In the genomic region with DNA sequence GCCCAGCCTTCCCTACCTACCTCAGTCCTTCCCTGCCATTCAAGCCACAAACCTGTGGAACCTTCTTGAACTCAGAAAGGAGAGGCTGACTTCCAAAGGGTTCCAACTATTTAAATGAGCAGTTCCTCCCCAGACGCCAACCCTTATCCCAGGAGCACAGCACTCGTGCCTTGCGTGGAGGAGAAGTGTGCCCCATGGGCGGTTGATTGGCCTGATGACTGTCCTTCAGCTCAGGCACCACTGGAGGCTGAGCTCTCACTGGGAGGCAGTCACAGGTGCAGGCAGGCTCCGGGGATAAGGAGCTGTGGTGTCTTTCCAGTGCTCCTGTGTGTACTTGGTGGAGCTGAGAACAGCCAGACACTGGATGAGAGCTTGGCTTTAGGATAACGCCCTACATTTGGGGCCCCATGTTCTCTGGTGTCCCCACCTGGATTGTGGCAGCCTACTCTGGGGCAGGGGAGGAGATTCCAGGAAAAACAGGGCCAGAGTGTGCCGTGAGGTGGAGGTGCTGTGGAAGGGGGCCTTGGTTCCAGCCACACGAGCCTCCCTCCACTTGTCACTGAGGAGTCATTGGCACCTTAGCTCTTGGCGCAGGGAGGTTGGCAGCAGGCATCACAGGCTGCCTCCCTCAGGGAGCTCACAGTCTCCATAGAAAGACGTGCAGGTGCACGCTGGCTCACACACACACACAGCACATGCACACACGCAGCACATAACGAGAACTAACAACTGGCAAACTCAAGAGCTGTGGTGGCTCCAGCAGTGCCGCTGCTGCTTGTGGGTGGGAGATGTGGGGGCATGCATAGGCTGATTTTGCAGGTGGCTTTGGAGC, we compare ENCODE assay signal across 19 cellular contexts. TPM values are rescaled to one million over a fixed set of nuclear protein-coding genes. Genes with fewer than 3 reads are reported as not detected.
DNase-seq lines count a peak whose midpoint lies in the region; ATAC-seq, FAIRE-seq and TF ChIP-seq lines count a peak whose summit lies in the region.
"Had no signal": no experiment of that assay in that cellular context is flagged by ENCODE, and none has a peak within 500 bp of the region (broad histone marks: within the 10 kb centered on the region; RNA-seq: fewer than 3 reads in every experiment).

No MANE protein-coding gene starts in this region.

- no peaks in the 10 kb centered on the region for H3K9me3 Mint-ChIP-seq in activated CD8-positive, alpha-beta memory T cell treated with anti-CD3 and anti-CD28 coated beads, Interleukin-2, amount 10 ng/mL, durations not matched to agents 7 days and 5 days (ENCODE audit: low read depth)
- H3K9me3 Mint-ChIP-seq in stimulated activated effector memory CD8-positive, alpha-beta T cell treated with anti-CD3 and anti-CD28 coated beads, Interleukin-12 subunit alpha, Interleukin-12 subunit beta, amount 100 ng/mL, for 72 hours = no peaks in the 10 kb centered on the region
- H3K9me3 Mint-ChIP-seq: CD4-positive, CD25-positive, alpha-beta regulatory T cell had no signal

- H3K4me1 ChIP-seq in HepG2 (ENCODE audit: insufficient read depth, low read length) (no peaks in the 10 kb centered on the region), breast epithelium (no peaks in the 10 kb centered on the region)
- H3K4me1 ChIP-seq: Caco-2, SJSA1 had no signal

- H3K36me3 ChIP-seq in HepG2 (replicated peaks in 1 of 2; ENCODE audit: control insufficient read depth in 1 of 2, insufficient read depth in 2 of 2, low read length in 2 of 2) (no peaks in the 10 kb centered on the region), breast epithelium (no peaks in the 10 kb centered on the region)
- H3K36me3 ChIP-seq: SJSA1 had no signal

- TF ChIP-seq CTCF in HepG2 (CRISPR knock-in tag; IDR thresholded peaks at IDR 0.05) = no peak
- no peak for TF ChIP-seq CTCF in breast epithelium (IDR thresholded peaks at IDR 0.05)

- H3K9ac ChIP-seq in HepG2 (ENCODE audit: insufficient read depth, low read depth, low read length) = no peak overlapping the region

- H2AFZ ChIP-seq in HepG2 (ENCODE audit: low read length) = no peak overlapping the region
- H2AFZ ChIP-seq: PC-9 had no signal

- H3K27ac ChIP-seq in HepG2 (ENCODE audit: extremely low read length, insufficient read depth, low read length) (no peak overlapping the region), breast epithelium (no peak overlapping the region)
- H3K27ac ChIP-seq: PC-9, SJSA1 had no signal

- H3K36me3 Mint-ChIP-seq in activated CD8-positive, alpha-beta memory T cell treated with anti-CD3 and anti-CD28 coated beads, Interleukin-2, amount 10 ng/mL, durations not matched to agents 7 days and 5 days = no peaks in the 10 kb centered on the region
- H3K36me3 Mint-ChIP-seq in stimulated activated effector memory CD8-positive, alpha-beta T cell treated with anti-CD3 and anti-CD28 coated beads, Interleukin-12 subunit alpha, Interleukin-12 subunit beta, amount 100 ng/mL, for 72 hours = no peaks in the 10 kb centered on the region
- H3K36me3 Mint-ChIP-seq: CD4-positive, CD25-positive, alpha-beta regulatory T cell had no signal

- H3K27me3 ChIP-seq in HepG2 (ENCODE audit: control insufficient read depth in 1 of 2, insufficient read depth in 2 of 2, low read length in 2 of 2) (peaks cover 1 to 30% of the 10 kb centered on the region in 2 experiments; a peak in 2 of 5 replicates), breast epithelium (peaks cover 0 to 7% of the 10 kb centered on the region in 2 donors)

- POLR2A ChIA-PET in HepG2 (lab: Yijun Ruan, JAX) = no interaction called here

- no peak overlapping the region for H3K4me3 Mint-ChIP-seq in activated CD8-positive, alpha-beta memory T cell treated with anti-CD3 and anti-CD28 coated beads, Interleukin-2, amount 10 ng/mL, durations not matched to agents 7 days and 5 days
- no peak overlapping the region for H3K4me3 Mint-ChIP-seq in stimulated activated effector memory CD8-positive, alpha-beta T cell treated with anti-CD3 and anti-CD28 coated beads, Interleukin-12 subunit alpha, Interleukin-12 subunit beta, amount 100 ng/mL, for 72 hours
- H3K4me3 Mint-ChIP-seq: B cell; CD4-positive, CD25-positive, alpha-beta regulatory T cell had no signal

- TF ChIP-seq RAD21 in HepG2 (CRISPR knock-in tag; IDR thresholded peaks at IDR 0.05) = no peak

- intact Hi-C loops in HepG2 (cut with micrococcal nuclease; ENCODE audit: unreplicated experiment) (no loop called here), breast epithelium (cut with DNase I; ENCODE audit: low total_unique reads) (no loop called here)

- CTCF ChIA-PET in activated CD8-positive, alpha-beta memory T cell treated with anti-CD3 and anti-CD28 coated beads, Interleukin-2, amount 10 ng/mL, durations not matched to agents 7 days and 5 days (lab: Charles Lee) = interaction anchor here (0.8 to 8.4 kb wide), 8 partner anchors 8 to 167 kb away, joined by 3 to 74 read pairs (median 18); no protein-coding TSS in a partner anchor
- CTCF ChIA-PET in HepG2 (lab: Yijun Ruan, JAX; ENCODE audit: low intra/inter-chr PET ratio, low total read pairs) = no interaction called here

- TF ChIP-seq POLR2A in HepG2 (IDR thresholded peaks at IDR 0.05; ENCODE audit: insufficient read depth in 1 of 2, low read depth in 2 of 2, low read length in 2 of 2) (no peak), breast epithelium (IDR thresholded peaks at IDR 0.05) (no peak)

- H3K27me3 Mint-ChIP-seq in activated CD8-positive, alpha-beta memory T cell treated with anti-CD3 and anti-CD28 coated beads, Interleukin-2, amount 10 ng/mL, durations not matched to agents 7 days and 5 days = peaks cover 48% of the 10 kb centered on the region

- H3K4me3 ChIP-seq in HepG2 (replicated peaks in 1 of 3; ENCODE audit: insufficient read depth in 1 of 3, low read depth in 2 of 3, low read length in 3 of 3) = no peak overlapping the region
- H3K4me3 ChIP-seq in breast epithelium = no peak overlapping the region
- H3K4me3 ChIP-seq: PC-9, SJSA1 had no signal

- H3K9me3 ChIP-seq in HepG2 (ENCODE audit: low read length) = no peaks in the 10 kb centered on the region
- no peaks in the 10 kb centered on the region for H3K9me3 ChIP-seq in breast epithelium
- H3K9me3 ChIP-seq: Caco-2, SJSA1 had no signal

- H3K4me1 Mint-ChIP-seq in activated CD8-positive, alpha-beta memory T cell treated with anti-CD3 and anti-CD28 coated beads, Interleukin-2, amount 10 ng/mL, durations not matched to agents 7 days and 5 days = peaks cover 2% of the 10 kb centered on the region
- peaks cover 4% of the 10 kb centered on the region for H3K4me1 Mint-ChIP-seq in stimulated activated effector memory CD8-positive, alpha-beta T cell treated with anti-CD3 and anti-CD28 coated beads, Interleukin-12 subunit alpha, Interleukin-12 subunit beta, amount 100 ng/mL, for 72 hours
- H3K4me1 Mint-ChIP-seq: B cell had no signal

- H3K27ac Mint-ChIP-seq in activated CD8-positive, alpha-beta memory T cell treated with anti-CD3 and anti-CD28 coated beads, Interleukin-2, amount 10 ng/mL, durations not matched to agents 7 days and 5 days = no peak overlapping the region
- H3K27ac Mint-ChIP-seq in stimulated activated effector memory CD8-positive, alpha-beta T cell treated with anti-CD3 and anti-CD28 coated beads, Interleukin-12 subunit alpha, Interleukin-12 subunit beta, amount 100 ng/mL, for 72 hours = no peak overlapping the region
- H3K27ac Mint-ChIP-seq: B cell had no signal

- ATAC-seq in activated CD8-positive, alpha-beta memory T cell treated with anti-CD3 and anti-CD28 coated beads, Interleukin-2, amount 10 ng/mL, durations not matched to agents 7 days and 5 days = no peak
- ATAC-seq in HepG2 (peak; percentile 34; the same call in 2 of the 3 replicates), HG02970 (IDR thresholded peaks at IDR 0.05; ENCODE audit: low FRiP score, unreplicated experiment) (no peak)
- ATAC-seq in stimulated activated effector memory CD8-positive, alpha-beta T cell treated with anti-CD3 and anti-CD28 coated beads, Interleukin-12 subunit alpha, Interleukin-12 subunit beta, amount 100 ng/mL, for 72 hours = peak; percentile 26

- in situ Hi-C loops in HepG2 (cut with HindIII; ENCODE audit: extremely low pct_ligation_motif_present, low pct_unique_long_range_greater_than_20kb) = no loop called here

- 26% methylated on average over 11 of the region's 14 CpGs for WGBS in HepG2 (ENCODE audit: low lambda C conversion rate)

- H3K4me2 ChIP-seq in HepG2 (ENCODE audit: low read depth, low read length) = no peak overlapping the region
- H3K4me2 ChIP-seq: PC-9 had no signal

- no peak for FAIRE-seq in HepG2 (lab: Jason Lieb, UNC)
- FAIRE-seq: GM19239 had no signal

- BruUV-seq in HepG2 (replicated peaks; lab: Mats Ljungman, UMichigan) = no TSS peak

- no peaks in the 10 kb centered on the region for H4K20me1 ChIP-seq in HepG2 (ENCODE audit: insufficient read depth, low read length)

- DNase-seq in H4 (ENCODE audit: low spot score) = peak; percentile 2
- peak; percentile 34 for DNase-seq in activated CD8-positive, alpha-beta memory T cell treated with anti-CD3 and anti-CD28 coated beads, Interleukin-2, amount 10 ng/mL, durations not matched to agents 7 days and 5 days
- no peak for DNase-seq in HepG2 (ENCODE audit: low spot score)
- DNase-seq in stimulated activated effector memory CD8-positive, alpha-beta T cell treated with anti-CD3 and anti-CD28 coated beads, Interleukin-12 subunit alpha, Interleukin-12 subunit beta, amount 100 ng/mL, for 72 hours (ENCODE audit: low spot score in 2 of 2) = peak in 1 of 2 donors; percentile 43
- DNase-seq in OCI-M2 (lab: John Stamatoyannopoulos, UW; ENCODE audit: unreplicated experiment) = no peak
- no peak for DNase-seq in breast epithelium (ENCODE audit: low spot score in 2 of 2)
- DNase-seq: Caco-2; CD4-positive, CD25-positive, alpha-beta regulatory T cell; EL; HCEC 1CT; NCI-H1105; NCI-H1694 treated with DMSO at 0.1 percent for 48 hours; NCI-H2107; NCI-H69; PC-9 had no signal

- no peak for TF ChIP-seq EP300 in HepG2 (IDR thresholded peaks at IDR 0.05; ENCODE audit: low read depth in 2 of 2, low read length in 2 of 2)
- TF ChIP-seq EP300 in HepG2 (CRISPR knock-in tag; IDR thresholded peaks at IDR 0.05; ENCODE audit: borderline replicate concordance) = no peak

- H3K79me2 ChIP-seq in HepG2 (ENCODE audit: insufficient read depth, low read length) = no peaks in the 10 kb centered on the region

RNA-seq across cellular contexts. Expression of a gene that starts 22.8 kb away (rescaled TPM):
- 1.0 and 2.0 TPM in 2 replicates for total RNA-seq in H4 (2014; rRNA removed; shearing (Covaris generic))
- not detected for total RNA-seq in activated CD8-positive, alpha-beta memory T cell treated with anti-CD3 and anti-CD28 coated beads, Interleukin-2, amount 10 ng/mL, durations not matched to agents 7 days and 5 days
- not detected in 2 replicates for total RNA-seq in HepG2 (2016; rRNA removed; fragmentation: Illumina TruSeq; extraction: Trizol)
- total RNA-seq in HepG2 (2016; cell fraction: cytosol; rRNA removed; fragmentation: Illumina TruSeq; extraction: Trizol; ENCODE audit: low read depth) = not detected in 2 replicates
- not detected in 2 replicates for total RNA-seq in HepG2 (2016; cell fraction: insoluble cytoplasmic fraction; rRNA removed; fragmentation: Illumina TruSeq; extraction: Trizol)
- total RNA-seq in HepG2 (2016; cell fraction: membrane; rRNA removed; fragmentation: Illumina TruSeq; extraction: Trizol) = 0.17 TPM in 1 of 2 replicates, not detected in the other
- 0.09 TPM in 2 replicates for total RNA-seq in HepG2 (2016; cell fraction: nucleus; rRNA removed; fragmentation: Illumina TruSeq; extraction: Trizol)
- 0.01 TPM in 2 replicates for polyA plus RNA-seq in HepG2 (2011; rRNA removed)
- 0.03 TPM in 1 of 2 replicates, not detected in the other for polyA plus RNA-seq in HepG2 (2011; cell fraction: cytosol; rRNA removed)
- polyA plus RNA-seq in HepG2 (2011; cell fraction: nucleus; rRNA removed) = 0.09 and 0.11 TPM in 2 replicates
- not detected in 2 replicates for polyA plus RNA-seq in HepG2 (2012)
- polyA plus RNA-seq in HepG2 (2016; cell fraction: cytosol; fragmentation: Illumina TruSeq; extraction: Trizol; ENCODE audit: low read depth) = not detected in 2 replicates
- polyA plus RNA-seq in HepG2 (2016; cell fraction: insoluble cytoplasmic fraction; fragmentation: Illumina TruSeq; extraction: Trizol; ENCODE audit: low read depth) = not detected in 2 replicates
- 0.14 TPM in 1 of 2 replicates, not detected in the other for polyA plus RNA-seq in HepG2 (2016; cell fraction: membrane; fragmentation: Illumina TruSeq; extraction: Trizol; ENCODE audit: low read depth)
- 0.13 TPM in 1 of 2 replicates, not detected in the other for polyA plus RNA-seq in HepG2 (2016; cell fraction: nucleus; fragmentation: Illumina TruSeq; extraction: Trizol; ENCODE audit: insufficient read depth, low read depth)
- polyA minus RNA-seq in HepG2 (2011; rRNA and poly(A)+ RNA removed; ENCODE audit: low replicate concordance) = 2.1 TPM in 1 of 2 replicates, not detected in the other
- polyA minus RNA-seq in HepG2 (2011; cell fraction: cytosol; rRNA and poly(A)+ RNA removed) = not detected in 2 replicates
- polyA minus RNA-seq in HepG2 (2011; cell fraction: nucleus; rRNA and poly(A)+ RNA removed) = not detected in 2 replicates
- total RNA-seq in breast epithelium = 10 to 100 TPM in 1 of 3 donors, 1 to 10 TPM in 1, under 1 TPM in 1; 0.32 to 25.3 (median 7.9) TPM
- total RNA-seq: CD4-positive, CD25-positive, alpha-beta regulatory T cell had no signal
- polyA plus RNA-seq: CD4-positive, CD25-positive, alpha-beta regulatory T cell had no signal

Comparison
In these comparisons a context has a peak if more than half of its experiments do, and no peak if none do; other contexts are left out.
1. DNase-seq: peak in H4 (single experiment) and activated CD8-positive, alpha-beta memory T cell treated with anti-CD3 and anti-CD28 coated beads, Interleukin-2, amount 10 ng/mL, durations not matched to agents 7 days and 5 days (single experiment); none in HepG2 (single experiment), OCI-M2 (single experiment) and breast epithelium (0 of 2).
2. ATAC-seq: peak in HepG2 (single experiment) and stimulated activated effector memory CD8-positive, alpha-beta T cell treated with anti-CD3 and anti-CD28 coated beads, Interleukin-12 subunit alpha, Interleukin-12 subunit beta, amount 100 ng/mL, for 72 hours (single experiment); none in activated CD8-positive, alpha-beta memory T cell treated with anti-CD3 and anti-CD28 coated beads, Interleukin-2, amount 10 ng/mL, durations not matched to agents 7 days and 5 days (single experiment) and HG02970 (single experiment).